In the genomic region with DNA sequence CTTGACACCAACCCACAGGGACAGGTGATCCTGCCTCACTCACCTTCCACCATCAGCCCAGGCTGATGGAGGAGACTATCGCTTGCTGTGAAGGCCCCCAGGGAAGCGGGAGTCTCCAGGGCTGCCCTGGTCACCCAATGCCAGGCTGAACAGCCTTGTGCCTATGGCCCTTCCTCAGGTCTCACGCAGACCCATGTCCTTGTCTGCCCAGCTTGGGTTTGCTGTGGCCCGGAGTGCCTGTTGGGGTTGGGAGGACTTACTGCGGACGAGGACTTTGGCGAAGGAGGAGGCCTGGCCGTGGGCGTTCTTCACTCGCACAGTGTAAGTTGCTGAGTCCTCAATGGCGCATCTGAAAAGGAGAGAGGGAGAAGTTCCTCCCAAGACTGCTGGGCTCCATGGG, we compare ENCODE assay signal across 25 cellular contexts. TPM values are rescaled to one million over a fixed set of nuclear protein-coding genes. Genes with fewer than 3 reads are reported as not detected.
"Had no signal": no experiment of that assay in that cellular context is flagged by ENCODE, and none has a peak within 500 bp of the region (broad histone marks: within the 10 kb centered on the region; RNA-seq: fewer than 3 reads in every experiment).

No MANE protein-coding gene starts in this region.

- ATAC-seq: mucosa of descending colon; naive thymus-derived CD8-positive, alpha-beta T cell; pancreas; sciatic nerve had no signal

- H3K4me1 ChIP-seq: colonic mucosa, prostate gland, stomach, transverse colon had no signal

- FAIRE-seq: islet of Langerhans, pancreas had no signal

- H3K27ac ChIP-seq: colonic mucosa, esophagus squamous epithelium, pancreas, prostate gland, skin epidermis, stomach, thoracic aorta, transverse colon had no signal

- DNase-seq: colonic mucosa; dermis blood vessel endothelial cell; esophagus squamous epithelium; foreskin fibroblast; head of caudate nucleus; hypothalamus; mammary epithelial cell; mucosa of descending colon; naive thymus-derived CD8-positive, alpha-beta T cell; nucleus accumbens; retina; stimulated activated CD4-positive, alpha-beta T cell treated with anti-CD3 and anti-CD28 coated beads, Interleukin-2, amount 100 ng/mL, for 24 hours; stimulated activated naive CD4-positive, alpha-beta T cell; stomach; substantia nigra; transverse colon had no signal

- H3K9me3 ChIP-seq: colonic mucosa, esophagus squamous epithelium, mucosa of descending colon, pancreas, prostate gland, stomach, thoracic aorta, transverse colon had no signal

- H3K4me3 ChIP-seq: colonic mucosa, esophagus squamous epithelium, mucosa of descending colon, pancreas, prostate gland, skin epidermis, stomach, thoracic aorta, transverse colon had no signal

- H3K36me3 ChIP-seq: colonic mucosa, esophagus squamous epithelium, pancreas, prostate gland, stomach, thoracic aorta, transverse colon had no signal

- H3K27me3 ChIP-seq: colonic mucosa, esophagus squamous epithelium, pancreas, transverse colon had no signal

RNA-seq across cellular contexts. Expression of gene MYOM3, which starts 14.3 kb away (rescaled TPM):
- total RNA-seq: dermis blood vessel endothelial cell; naive thymus-derived CD8-positive, alpha-beta T cell had no signal
- polyA plus RNA-seq: naive thymus-derived CD8-positive, alpha-beta T cell; neural cell had no signal

RNA-seq across cellular contexts. Expression of gene IL22RA1, which starts 45.3 kb away (rescaled TPM):
- total RNA-seq: cerebellum; dermis blood vessel endothelial cell; epithelial cell of proximal tubule; naive thymus-derived CD8-positive, alpha-beta T cell; sciatic nerve had no signal
- polyA plus RNA-seq: naive thymus-derived CD8-positive, alpha-beta T cell; neural cell had no signal
